1 cellular context compared by ENCODE assay signal in genomic region chr19:42420055-42420544, GRCh38.
A peak's percentile ranks its signal among the peaks of the same experiment; 100 is the strongest.
TF ChIP-seq lines count a peak whose summit lies in the region.

No MANE protein-coding gene starts in this region.

TF ChIP-seq in HepG2, 621 proteins besides CTCF, POLR2A, EP300 and RAD21 (continued from another document and continues in another):
- TF ChIP-seq DMTF1 (CRISPR knock-in tag; IDR thresholded peaks at IDR 0.05), result no peak
- 0 out of 2 replicates have a peak, but pooled peaks have one; percentile 22 for TF ChIP-seq ATF7 (IDR thresholded peaks at IDR 0.05)
- TF ChIP-seq ATF7 (CRISPR knock-in tag; IDR thresholded peaks at IDR 0.05), result no peak
- no peak for TF ChIP-seq NFRKB (IDR thresholded peaks at IDR 0.05)
- no peak for TF ChIP-seq USF2 (IDR thresholded peaks at IDR 0.05; ENCODE audit: low read depth, low read length)
- no peak for TF ChIP-seq USF2 (CRISPR knock-in tag; IDR thresholded peaks at IDR 0.05; ENCODE audit: borderline replicate concordance)
- TF ChIP-seq ZNF124 (CRISPR knock-in tag; IDR thresholded peaks at IDR 0.05), result no peak
- no peak for TF ChIP-seq TEF (CRISPR knock-in tag; IDR thresholded peaks at IDR 0.05)
- TF ChIP-seq NPAS2 (CRISPR knock-in tag; IDR thresholded peaks at IDR 0.05; ENCODE audit: borderline replicate concordance), result no peak
- TF ChIP-seq AKNA (CRISPR knock-in tag; IDR thresholded peaks at IDR 0.05; ENCODE audit: borderline replicate concordance), result no peak
- no peak for TF ChIP-seq NFAT5 (CRISPR knock-in tag; IDR thresholded peaks at IDR 0.05)
- TF ChIP-seq SRF (IDR thresholded peaks at IDR 0.05; ENCODE audit: low read depth, low read length), result no peak
- TF ChIP-seq FOXA3 (CRISPR knock-in tag; IDR thresholded peaks at IDR 0.05), result peak; percentile 49
- TF ChIP-seq ZNF414 (CRISPR knock-in tag; IDR thresholded peaks at IDR 0.05), result no peak
- TF ChIP-seq EHMT2 (IDR thresholded peaks at IDR 0.05; ENCODE audit: borderline replicate concordance, low read depth, low read length), result no peak
- TF ChIP-seq ZFP62 (CRISPR knock-in tag; IDR thresholded peaks at IDR 0.05), result no peak
- no peak for TF ChIP-seq PRPF4 (IDR thresholded peaks at IDR 0.05; ENCODE audit: low read depth, low read length, poor library complexity, severe bottlenecking)
- no peak for TF ChIP-seq TSC22D2 (CRISPR knock-in tag; IDR thresholded peaks at IDR 0.05; ENCODE audit: borderline replicate concordance)
- no peak for TF ChIP-seq ZNF749 (CRISPR knock-in tag; IDR thresholded peaks at IDR 0.05; ENCODE audit: borderline replicate concordance)
- TF ChIP-seq ZNF704 (CRISPR knock-in tag; IDR thresholded peaks at IDR 0.05; ENCODE audit: borderline replicate concordance), result no peak
- no peak for TF ChIP-seq MAFF (IDR thresholded peaks at IDR 0.05; ENCODE audit: low read depth, low read length)
- TF ChIP-seq ZGPAT (CRISPR knock-in tag; IDR thresholded peaks at IDR 0.05), result no peak
- no peak for TF ChIP-seq BCL6 (CRISPR knock-in tag; IDR thresholded peaks at IDR 0.05)
- no peak for TF ChIP-seq ZNF12 (CRISPR knock-in tag; IDR thresholded peaks at IDR 0.05)
- no peak for TF ChIP-seq MTERF4 (CRISPR knock-in tag; IDR thresholded peaks at IDR 0.05)
- no peak for TF ChIP-seq PREB (CRISPR knock-in tag; IDR thresholded peaks at IDR 0.05)
- no peak for TF ChIP-seq ARNT2 (CRISPR knock-in tag; IDR thresholded peaks at IDR 0.05; ENCODE audit: low read depth)
- TF ChIP-seq ATF6 (CRISPR knock-in tag; conservative IDR thresholded peaks at IDR 0.05), result no peak
- TF ChIP-seq MAX (IDR thresholded peaks at IDR 0.05), result no peak
- TF ChIP-seq SAP130 (CRISPR knock-in tag; IDR thresholded peaks at IDR 0.05; ENCODE audit: low read depth), result peak; percentile 32
- peak; percentile 95 for TF ChIP-seq KDM1A (CRISPR knock-in tag; IDR thresholded peaks at IDR 0.05)
- TF ChIP-seq NFYC (CRISPR knock-in tag; IDR thresholded peaks at IDR 0.05), result no peak
- TF ChIP-seq GABPB1 (CRISPR knock-in tag; IDR thresholded peaks at IDR 0.05), result no peak
- no peak for TF ChIP-seq NFKB2 (CRISPR knock-in tag; IDR thresholded peaks at IDR 0.05; ENCODE audit: borderline replicate concordance)
